Comparison of ENCODE assay signal across 8 cellular contexts in the genomic region with DNA sequence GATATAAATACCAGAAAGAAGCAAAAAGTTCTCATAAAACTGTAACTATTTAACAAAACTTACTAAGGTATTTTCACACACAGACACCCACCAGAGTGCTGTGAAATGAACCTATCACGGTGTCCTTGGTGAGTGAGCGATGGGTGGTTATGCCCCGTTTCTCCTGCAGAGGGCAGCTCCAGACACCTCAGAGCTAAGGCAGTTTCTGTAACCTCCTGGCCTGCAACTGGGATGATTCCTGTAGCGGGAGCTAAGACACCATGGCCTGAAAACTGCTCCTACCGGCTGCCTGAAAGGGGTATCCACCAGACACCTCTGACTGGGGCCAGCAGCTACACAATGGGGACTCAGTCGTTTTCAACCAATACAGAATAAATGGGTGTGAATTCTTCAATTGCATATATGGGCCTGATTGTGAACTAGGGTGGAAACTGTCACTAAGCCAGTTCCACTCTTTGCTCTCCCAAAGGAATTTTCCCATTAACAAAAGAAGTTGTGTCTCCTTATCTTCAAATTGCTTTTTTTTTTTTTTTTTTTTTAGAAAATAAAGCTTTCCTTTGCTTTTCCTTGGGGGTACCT.
DNase-seq lines count a peak whose midpoint lies in the region; ATAC-seq, FAIRE-seq and TF ChIP-seq lines count a peak whose summit lies in the region.

No MANE protein-coding gene starts in this region.

- 9 to 18% methylated on average over 6 of the region's 6 CpGs for WGBS in heart right ventricle, 2 donors
- WGBS in right cardiac atrium, result 15% methylated on average over 6 of the region's 6 CpGs

- no peak for FAIRE-seq in H54 (lab: Jason Lieb, UNC)

- H3K79me2 ChIP-seq in KMS-11 (ENCODE audit: insufficient read depth, low read depth), result no peaks in the 10 kb centered on the region

- no peak overlapping the region for H3K27ac ChIP-seq in heart right ventricle
- no peak overlapping the region for H3K27ac ChIP-seq in right cardiac atrium (ENCODE audit: low read length)
- H3K27ac ChIP-seq in KMS-11, result no peak overlapping the region

- H3K36me3 ChIP-seq in heart right ventricle, result no peaks in the 10 kb centered on the region
- H3K36me3 ChIP-seq in KMS-11 (ENCODE audit: insufficient read depth), result no peaks in the 10 kb centered on the region

- intact Hi-C loops in heart right ventricle (cut with DNase I) (no loop called here), right cardiac atrium (cut with DNase I) (no loop called here)

- ATAC-seq in heart right ventricle (no peak), right cardiac atrium (no peak)

- H3K4me1 ChIP-seq in heart right ventricle (no peaks in the 10 kb centered on the region), right cardiac atrium (ENCODE audit: control insufficient read depth, insufficient read depth, low read length) (no peaks in the 10 kb centered on the region), KMS-11 (ENCODE audit: low read depth, poor library complexity, severe bottlenecking) (no peaks in the 10 kb centered on the region)

- no peak overlapping the region for H2AFZ ChIP-seq in KMS-11 (ENCODE audit: low read depth)

- TF ChIP-seq CTCF in heart right ventricle (IDR thresholded peaks at IDR 0.05) (peak in 7 of 9 donors; percentile 8 to 47 (median 19)), KMS-11 (conservative IDR thresholded peaks at IDR 0.05; ENCODE audit: low read depth, low read length) (peak; percentile 84), epithelial cell of esophagus (IDR thresholded peaks at IDR 0.05; ENCODE audit: insufficient read depth, low read depth, low read length, missing control alignments) (peak; percentile 81)

- no peaks in the 10 kb centered on the region for H4K20me1 ChIP-seq in KMS-11 (ENCODE audit: insufficient read depth)

- no peak overlapping the region for H3K9ac ChIP-seq in KMS-11

- H3K9me3 ChIP-seq in heart right ventricle (no peaks in the 10 kb centered on the region), right cardiac atrium (ENCODE audit: control insufficient read depth, low read length) (no peaks in the 10 kb centered on the region)

- no peak overlapping the region for H3K4me3 ChIP-seq in heart right ventricle
- H3K4me3 ChIP-seq in right cardiac atrium (ENCODE audit: low read length), result no peak overlapping the region
- no peak overlapping the region for H3K4me3 ChIP-seq in KMS-11 (IDR thresholded peaks at IDR 0.05; ENCODE audit: insufficient read depth, low read depth, low read length)
- H3K4me3 ChIP-seq in epithelial cell of esophagus (ENCODE audit: low read length), result no peak overlapping the region

- DNase-seq in heart right ventricle (peak; percentile 1 to 5), right cardiac atrium (no peak), H54 (ENCODE audit: insufficient read length, low spot score) (peak; percentile 12), SKM-1 (lab: John Stamatoyannopoulos, UW; ENCODE audit: unreplicated experiment) (peak; percentile 72), epithelial cell of esophagus (ENCODE audit: low read depth) (peak; percentile 71), putamen (ENCODE audit: low spot score) (peak; percentile 22), NCI-H345 treated with DMSO at 0.1 percent for 48 hours (lab: John Stamatoyannopoulos, UW; ENCODE audit: unreplicated experiment) (no peak)

- no peak overlapping the region for H3K4me2 ChIP-seq in KMS-11

- no peak for TF ChIP-seq POLR2A in H54 (IDR thresholded peaks at IDR 0.05; ENCODE audit: low read depth, low read length)

- H3K27me3 ChIP-seq in heart right ventricle, result no peaks in the 10 kb centered on the region
- no peaks in the 10 kb centered on the region for H3K27me3 ChIP-seq in right cardiac atrium (ENCODE audit: control insufficient read depth, insufficient read depth)
- no peaks in the 10 kb centered on the region for H3K27me3 ChIP-seq in KMS-11 (ENCODE audit: insufficient read depth, low read depth)

Comparison
In these comparisons a context has a peak if more than half of its experiments do, and no peak if none do; other contexts are left out.
1. DNase-seq: peak in heart right ventricle (2 of 2), H54 (single experiment), SKM-1 (single experiment), epithelial cell of esophagus (single experiment) and putamen (single experiment); none in right cardiac atrium (0 of 3) and NCI-H345 treated with DMSO at 0.1 percent for 48 hours (single experiment).
2. CTCF ChIP-seq: peak in every context shown above with its lines; median percentile 84 in KMS-11; 81 in epithelial cell of esophagus; 19 in heart right ventricle.